In genomic region chr6:137560184-137560563, GRCh38 we compare ENCODE assay signal across 18 cellular contexts.
DNase-seq lines count a peak whose midpoint lies in the region; ATAC-seq and TF ChIP-seq lines count a peak whose summit lies in the region.
"Had no signal": no experiment of that assay in that cellular context is flagged by ENCODE, and none has a peak within 500 bp of the region (broad histone marks: within the 10 kb centered on the region; RNA-seq: fewer than 3 reads in every experiment).

No MANE protein-coding gene starts in this region.

- no peak for DNase-seq in activated T-cell treated with anti-CD3 and anti-CD28 coated beads, Interleukin-2, amount 50 U/mL, for 4 hours
- no peak for DNase-seq in activated T-cell treated with anti-CD3 and anti-CD28 coated beads, Interleukin-2, amount 50 U/mL, for 48 hours
- DNase-seq in neural progenitor cell (ENCODE audit: low spot score) = no peak
- no peak for DNase-seq in occipital lobe (lab: John Stamatoyannopoulos, UW)
- DNase-seq in NCI-H1930 (lab: John Stamatoyannopoulos, UW) = no peak
- DNase-seq: amygdala, DMS79, glutamatergic neuron, left ventricle myocardium superior, NCI-H446 treated with DMSO at 0.1 percent for 48 hours, NCI-H82, RPMI8226, transverse colon had no signal

- no peaks in the 10 kb centered on the region for H3K36me3 Mint-ChIP-seq in activated T-cell treated with anti-CD3 and anti-CD28 coated beads, Interleukin-2, amount 50 U/mL, for 4 hours (ENCODE audit: insufficient read depth)
- H3K36me3 Mint-ChIP-seq in activated T-helper 17 cell treated with anti-CD3 and anti-CD28 coated beads, Interleukin-2, amount 50 U/mL, for 72 hours (ENCODE audit: low read depth) = no peaks in the 10 kb centered on the region
- no peaks in the 10 kb centered on the region for H3K36me3 Mint-ChIP-seq in neural progenitor cell

- H3K9me3 Mint-ChIP-seq in activated T-cell treated with anti-CD3 and anti-CD28 coated beads, Interleukin-2, amount 50 U/mL, for 4 hours = peaks cover 8% of the 10 kb centered on the region
- peaks cover 11% of the 10 kb centered on the region for H3K9me3 Mint-ChIP-seq in activated T-helper 17 cell treated with anti-CD3 and anti-CD28 coated beads, Interleukin-2, amount 50 U/mL, for 72 hours
- H3K9me3 Mint-ChIP-seq in neural progenitor cell = peaks cover 11% of the 10 kb centered on the region

- no peaks in the 10 kb centered on the region for H3K79me2 ChIP-seq in neural progenitor cell (ENCODE audit: low read depth)

- no peaks in the 10 kb centered on the region for H3K27me3 Mint-ChIP-seq in activated T-cell treated with anti-CD3 and anti-CD28 coated beads, Interleukin-2, amount 50 U/mL, for 4 hours (ENCODE audit: low read depth)
- H3K27me3 Mint-ChIP-seq in activated T-helper 17 cell treated with anti-CD3 and anti-CD28 coated beads, Interleukin-2, amount 50 U/mL, for 72 hours = no peaks in the 10 kb centered on the region
- H3K27me3 Mint-ChIP-seq in neural progenitor cell (ENCODE audit: insufficient read depth, low read depth) = peaks cover 2% of the 10 kb centered on the region

- peak overlapping the region; percentile 50 for H3K4me3 Mint-ChIP-seq in activated T-cell treated with anti-CD3 and anti-CD28 coated beads, Interleukin-2, amount 50 U/mL, for 4 hours
- H3K4me3 Mint-ChIP-seq in activated T-helper 17 cell treated with anti-CD3 and anti-CD28 coated beads, Interleukin-2, amount 50 U/mL, for 72 hours = peak overlapping the region; percentile 62
- H3K4me3 Mint-ChIP-seq in neural progenitor cell = no peak overlapping the region

- no peaks in the 10 kb centered on the region for H3F3A ChIP-seq in neural progenitor cell (ENCODE audit: low read depth)

- H2AFZ ChIP-seq in neural progenitor cell (replicated peaks) = peak overlapping the region; percentile 50

- POLR2A ChIA-PET in HEK293 (lab: Yijun Ruan, JAX) = no interaction called here

- H3K27ac Mint-ChIP-seq in activated T-helper 17 cell treated with anti-CD3 and anti-CD28 coated beads, Interleukin-2, amount 50 U/mL, for 72 hours = peak overlapping the region; percentile 84
- no peak overlapping the region for H3K27ac Mint-ChIP-seq in neural progenitor cell

- CTCF ChIA-PET in HEK293 (lab: Yijun Ruan, JAX) = interaction anchor here (0.6 to 0.8 kb wide), 2 partner anchors 172 to 485 kb away, joined by 3 to 4 read pairs; no protein-coding TSS in a partner anchor

- H3K4me3 ChIP-seq in HEK293 (ENCODE audit: low read depth, low read length) = no peak overlapping the region
- no peak overlapping the region for H3K4me3 ChIP-seq in neural progenitor cell
- H3K4me3 ChIP-seq: breast epithelium, SJSA1, transverse colon had no signal

- no peaks in the 10 kb centered on the region for H3K36me3 ChIP-seq in HEK293 (ENCODE audit: control insufficient read depth in 2 of 2, insufficient read depth in 1 of 2, low read length in 2 of 2)
- H3K36me3 ChIP-seq in neural progenitor cell = no peaks in the 10 kb centered on the region
- H3K36me3 ChIP-seq: breast epithelium, SJSA1, transverse colon had no signal

- H4K20me1 ChIP-seq in neural progenitor cell (ENCODE audit: low read depth) = no peaks in the 10 kb centered on the region

- H3K27ac ChIP-seq in HEK293 (ENCODE audit: extremely low read depth, low read depth, low read length) = no peak overlapping the region
- H3K27ac ChIP-seq in neural progenitor cell = no peak overlapping the region
- H3K27ac ChIP-seq: breast epithelium, SJSA1, transverse colon had no signal

- H3K9me3 ChIP-seq in HEK293 (ENCODE audit: control insufficient read depth, insufficient read depth, low read depth, low read length) = no peaks in the 10 kb centered on the region
- H3K9me3 ChIP-seq in neural progenitor cell (ENCODE audit: low read depth) = no peaks in the 10 kb centered on the region
- H3K9me3 ChIP-seq: breast epithelium, SJSA1, transverse colon had no signal

- H3K4me2 ChIP-seq in neural progenitor cell = no peak overlapping the region

- H3K9ac ChIP-seq in neural progenitor cell = no peak overlapping the region

- H3K27me3 ChIP-seq in neural progenitor cell = no peaks in the 10 kb centered on the region
- H3K27me3 ChIP-seq: breast epithelium, SJSA1, transverse colon had no signal

- no peak for ATAC-seq in activated T-cell treated with anti-CD3 and anti-CD28 coated beads, Interleukin-2, amount 50 U/mL, for 4 hours
- ATAC-seq in activated T-helper 17 cell treated with anti-CD3 and anti-CD28 coated beads, Interleukin-2, amount 50 U/mL, for 72 hours (replicated peaks) = no peak
- no peak for ATAC-seq in GM19035 (IDR thresholded peaks at IDR 0.05; ENCODE audit: unreplicated experiment)
- ATAC-seq: left ventricle myocardium superior had no signal

- TF ChIP-seq CTCF in HEK293 (tag by site-specific recombination; IDR thresholded peaks at IDR 0.05) (no peak), neural progenitor cell (IDR thresholded peaks at IDR 0.05) (no peak)

- no peaks in the 10 kb centered on the region for H3K4me1 ChIP-seq in HEK293 (ENCODE audit: control insufficient read depth, insufficient read depth, low read length)
- no peaks in the 10 kb centered on the region for H3K4me1 ChIP-seq in neural progenitor cell
- H3K4me1 ChIP-seq: breast epithelium, SJSA1, transverse colon had no signal

- H3K4me1 Mint-ChIP-seq in activated T-cell treated with anti-CD3 and anti-CD28 coated beads, Interleukin-2, amount 50 U/mL, for 4 hours (ENCODE audit: low read depth) = peaks cover 38% of the 10 kb centered on the region
- H3K4me1 Mint-ChIP-seq in activated T-helper 17 cell treated with anti-CD3 and anti-CD28 coated beads, Interleukin-2, amount 50 U/mL, for 72 hours = peaks cover 27% of the 10 kb centered on the region
- H3K4me1 Mint-ChIP-seq in neural progenitor cell = peaks cover 2% of the 10 kb centered on the region

TF ChIP-seq in HEK293, 187 proteins besides CTCF, POLR2A, EP300 and RAD21:
- TF ChIP-seq ZNF341 (tag by site-specific recombination; IDR thresholded peaks at IDR 0.05; ENCODE audit: low read depth) = no peak
- no peak for TF ChIP-seq ZBTB48 (tag by site-specific recombination; IDR thresholded peaks at IDR 0.05)
- TF ChIP-seq ZIC2 (tag by site-specific recombination; IDR thresholded peaks at IDR 0.05) = peak; percentile 68; the same call in 1 of the 2 replicates
- TF ChIP-seq, protein P1, sequence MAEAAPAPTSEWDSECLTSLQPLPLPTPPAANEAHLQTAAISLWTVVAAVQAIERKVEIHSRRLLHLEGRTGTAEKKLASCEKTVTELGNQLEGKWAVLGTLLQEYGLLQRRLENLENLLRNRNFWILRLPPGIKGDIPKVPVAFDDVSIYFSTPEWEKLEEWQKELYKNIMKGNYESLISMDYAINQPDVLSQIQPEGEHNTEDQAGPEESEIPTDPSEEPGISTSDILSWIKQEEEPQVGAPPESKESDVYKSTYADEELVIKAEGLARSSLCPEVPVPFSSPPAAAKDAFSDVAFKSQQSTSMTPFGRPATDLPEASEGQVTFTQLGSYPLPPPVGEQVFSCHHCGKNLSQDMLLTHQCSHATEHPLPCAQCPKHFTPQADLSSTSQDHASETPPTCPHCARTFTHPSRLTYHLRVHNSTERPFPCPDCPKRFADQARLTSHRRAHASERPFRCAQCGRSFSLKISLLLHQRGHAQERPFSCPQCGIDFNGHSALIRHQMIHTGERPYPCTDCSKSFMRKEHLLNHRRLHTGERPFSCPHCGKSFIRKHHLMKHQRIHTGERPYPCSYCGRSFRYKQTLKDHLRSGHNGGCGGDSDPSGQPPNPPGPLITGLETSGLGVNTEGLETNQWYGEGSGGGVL (tag by site-specific recombination; IDR thresholded peaks at IDR 0.05) = no peak
TF ChIP-seq in HEK293: peak in this region for 1.
